20 cellular contexts compared by ENCODE assay signal in the genomic region with DNA sequence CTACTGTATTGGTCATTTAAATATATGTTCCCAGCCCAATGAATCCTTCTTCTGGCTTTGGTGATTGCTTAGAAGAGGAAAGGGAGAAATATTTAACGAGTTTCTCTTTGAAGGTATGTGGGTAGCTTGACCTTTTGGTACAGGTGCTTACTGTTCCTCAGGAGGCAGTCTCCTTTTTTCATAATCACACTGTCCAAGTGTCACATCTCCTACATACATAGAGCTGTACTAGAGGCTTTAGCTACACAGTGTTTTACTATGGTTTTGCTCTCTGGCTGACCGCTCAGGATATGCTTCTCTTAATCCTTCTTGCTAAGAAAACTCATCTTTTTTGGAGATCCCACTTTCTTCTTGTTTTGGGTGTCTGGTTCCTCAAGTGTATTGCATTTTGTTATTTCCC. TPM values are rescaled to one million over a fixed set of nuclear protein-coding genes. Genes with fewer than 3 reads are reported as not detected.
DNase-seq lines count a peak whose midpoint lies in the region; ATAC-seq, FAIRE-seq and TF ChIP-seq lines count a peak whose summit lies in the region.
"Had no signal": no experiment of that assay in that cellular context is flagged by ENCODE, and none has a peak within 500 bp of the region (broad histone marks: within the 10 kb centered on the region; RNA-seq: fewer than 3 reads in every experiment).

No MANE protein-coding gene starts in this region.

- H3F3A ChIP-seq in SU-DHL-6 (ENCODE audit: insufficient read depth) = peaks cover 22% of the 10 kb centered on the region

- no peaks in the 10 kb centered on the region for H3K9me3 Mint-ChIP-seq in CD4-positive, alpha-beta T cell
- H3K9me3 Mint-ChIP-seq in naive B cell = peaks cover 0 to 5% (median 0%) of the 10 kb centered on the region in 7 donors

- H3K36me3 Mint-ChIP-seq in CD4-positive, alpha-beta T cell (ENCODE audit: low read depth) = peaks cover 78% of the 10 kb centered on the region
- peaks cover 0 to 17% of the 10 kb centered on the region in 2 donors for H3K36me3 Mint-ChIP-seq in naive B cell

- peaks cover 74% of the 10 kb centered on the region for H3K4me1 ChIP-seq in A549

- DNase-seq in A549 (ENCODE audit: low read depth in 1 of 2, low spot score in 1 of 2) (no peak), naive B cell (no peak), NCI-H146 (lab: John Stamatoyannopoulos, UW) (no peak), GM10248 (ENCODE audit: extremely low spot score) (no peak), frontal cortex (ENCODE audit: low spot score in 2 of 2) (no peak)
- no peak for DNase-seq in CD4-positive, alpha-beta T cell
- DNase-seq: activated CD4-positive, alpha-beta T cell treated with anti-CD3 and anti-CD28 coated beads, Interleukin-2, amount 50 U/mL, for 4 hours; aorta; H9; Kasumi-1; NCI-H1417; NCI-H2171; NCI-H748 treated with DMSO at 0.1 percent for 48 hours; PC-9; spleen; transverse colon had no signal

- H3K4me2 ChIP-seq in A549 (peak overlapping the region; percentile 0; the same call in 2 of the 3 replicates), SU-DHL-6 (ENCODE audit: low read depth, low read length, poor library complexity, severe bottlenecking) (peak overlapping the region; percentile 21)
- H3K4me2 ChIP-seq: BLaER1, PC-9 had no signal

- 56% methylated on average over 2 of the region's 2 CpGs for WGBS in A549 (ENCODE audit: missing lambda C conversion rate)

- H2AFZ ChIP-seq in SU-DHL-6 (ENCODE audit: low read depth, low read length, severe bottlenecking) = no peak overlapping the region
- H2AFZ ChIP-seq: PC-9 had no signal

- TF ChIP-seq CTCF in A549 (IDR thresholded peaks at IDR 0.05) (no peak), SU-DHL-6 (IDR thresholded peaks at IDR 0.05; ENCODE audit: insufficient read depth, low read length, poor library complexity, severe bottlenecking) (no peak), GM10248 (IDR thresholded peaks at IDR 0.05; ENCODE audit: control extremely low read depth, extremely low read depth, low read depth, missing control alignments) (no peak)
- no peak for TF ChIP-seq CTCF in CD4-positive, alpha-beta T cell (IDR thresholded peaks at IDR 0.05)

- no peak for TF ChIP-seq POLR2A in A549 (IDR thresholded peaks at IDR 0.05; ENCODE audit: low read length)

- CTCF ChIA-PET in A549 (lab: Yijun Ruan, JAX) = no interaction called here
- CTCF ChIA-PET in CD4-positive, alpha-beta T cell (lab: Charles Lee) = no interaction called here
- CTCF ChIA-PET in GM10248 (lab: Yijun Ruan, JAX) = interaction anchor here (0.6 to 1.5 kb wide), 3 partner anchors 13 to 17 kb away, joined by 3 read pairs; no protein-coding TSS in a partner anchor

- ATAC-seq in A549 (peak in 1 of 2 experiments; percentile 44; a peak in 3 of 6 replicates), naive B cell (ENCODE audit: low read depth in 2 of 2) (no peak)
- ATAC-seq in CD4-positive, alpha-beta T cell (ENCODE audit: poor library complexity) = no peak
- ATAC-seq: left lobe of liver had no signal

- no peak overlapping the region for H3K9ac ChIP-seq in SU-DHL-6 (ENCODE audit: low read length)
- H3K9ac ChIP-seq: BLaER1 had no signal

- peaks cover 3% of the 10 kb centered on the region; the same call in 1 of the 2 replicates for H3K36me3 ChIP-seq in SU-DHL-6 (ENCODE audit: low read length)
- H3K36me3 ChIP-seq: transverse colon had no signal

- H3K27ac ChIP-seq in A549 (no peak overlapping the region), SU-DHL-6 (ENCODE audit: low read depth, low read length) (no peak overlapping the region)
- H3K27ac ChIP-seq in CD4-positive, alpha-beta T cell (ENCODE audit: low read depth, low read length) = no peak overlapping the region
- H3K27ac ChIP-seq: BLaER1, PC-9, spleen, transverse colon had no signal

- H3K79me2 ChIP-seq in SU-DHL-6 (ENCODE audit: insufficient read depth, low read length) = peaks cover 100% of the 10 kb centered on the region

- no peaks in the 10 kb centered on the region for H3K27me3 ChIP-seq in CD4-positive, alpha-beta T cell (ENCODE audit: control insufficient read depth, insufficient read depth, low read length)
- H3K27me3 ChIP-seq in SU-DHL-6 (ENCODE audit: low read length) = no peaks in the 10 kb centered on the region
- H3K27me3 ChIP-seq: BLaER1, spleen, transverse colon had no signal

- intact Hi-C loops in CD4-positive, alpha-beta T cell (cut with DNase I, micrococcal nuclease) = loop anchor here in 1 of 2 experiments (5.0 kb wide), 2 partner anchors 84 to 306 kb away; partner anchors contain the start of genes SHLD3 and TRAPPC13

- H3K4me1 Mint-ChIP-seq in CD4-positive, alpha-beta T cell (ENCODE audit: low read depth) = peaks cover 87% of the 10 kb centered on the region
- H3K4me1 Mint-ChIP-seq in naive B cell = peaks cover 42 to 79% (median 78%) of the 10 kb centered on the region in 3 donors

- no peaks in the 10 kb centered on the region for H3K9me2 ChIP-seq in SU-DHL-6 (replicated peaks; ENCODE audit: insufficient read depth, low read length)

- TF ChIP-seq EP300 in A549 (IDR thresholded peaks at IDR 0.05) = no peak

- H4K20me1 ChIP-seq in SU-DHL-6 (ENCODE audit: low read depth, low read length) = peaks cover 59% of the 10 kb centered on the region

- TF ChIP-seq RAD21 in A549 (conservative IDR thresholded peaks at IDR 0.05 in 1 of 2, IDR thresholded peaks at IDR 0.05 in 1 of 2) = no peak

- peak overlapping the region; percentile 74 for H3K27ac Mint-ChIP-seq in CD4-positive, alpha-beta T cell
- peak overlapping the region in 4 of 6 donors; percentile 17 to 83 (median 62) for H3K27ac Mint-ChIP-seq in naive B cell
- H3K27ac Mint-ChIP-seq: activated T-helper 1 cell treated with anti-CD3 and anti-CD28 coated beads, Interleukin-12 subunit alpha, Interleukin-12 subunit beta, Interleukin-2, Interleukin-4 antibody, amounts not matched to agents 30 ng/mL and 10 ng/mL and 1 ng/mL, durations not matched to agents 14 hours and 24 hours and 36 hours had no signal

- H3K4me3 ChIP-seq in A549 (no peak overlapping the region), SU-DHL-6 (ENCODE audit: insufficient read depth, low read length, poor library complexity, severe bottlenecking) (no peak overlapping the region)
- H3K4me3 ChIP-seq: BLaER1, PC-9, spleen, transverse colon had no signal

- H3K4me3 Mint-ChIP-seq in CD4-positive, alpha-beta T cell = peak overlapping the region; percentile 57
- H3K4me3 Mint-ChIP-seq in naive B cell = peak overlapping the region in 1 of 8 donors; percentile 23
- H3K4me3 Mint-ChIP-seq: activated T-helper 1 cell treated with anti-CD3 and anti-CD28 coated beads, Interleukin-12 subunit alpha, Interleukin-12 subunit beta, Interleukin-2, Interleukin-4 antibody, amounts not matched to agents 30 ng/mL and 10 ng/mL and 1 ng/mL, durations not matched to agents 14 hours and 24 hours and 36 hours; H9 had no signal

- FAIRE-seq in A549 (lab: Jason Lieb, UNC) (no peak), frontal cortex (lab: Jason Lieb, UNC) (no peak)

- POLR2A ChIA-PET in A549 (lab: Yijun Ruan, JAX) (no interaction called here), GM10248 (lab: Yijun Ruan, JAX) (no interaction called here)
- POLR2A ChIA-PET in CD4-positive, alpha-beta T cell (lab: Charles Lee) = interaction anchor here (0.7 kb wide), 1 partner anchor 141 kb away, joined by 3 read pairs; no protein-coding TSS in a partner anchor

- H3K9me3 ChIP-seq in A549 (no peaks in the 10 kb centered on the region), SU-DHL-6 (ENCODE audit: insufficient read depth, low read length) (no peaks in the 10 kb centered on the region)
- H3K9me3 ChIP-seq in CD4-positive, alpha-beta T cell (ENCODE audit: control insufficient read depth, low read length) = no peaks in the 10 kb centered on the region
- H3K9me3 ChIP-seq: spleen, transverse colon had no signal

- no peaks in the 10 kb centered on the region for H3K27me3 Mint-ChIP-seq in CD4-positive, alpha-beta T cell
- H3K27me3 Mint-ChIP-seq in naive B cell = no peaks in the 10 kb centered on the region

TF ChIP-seq in A549, 52 proteins besides CTCF, POLR2A, EP300 and RAD21 (continues in another document):
- TF ChIP-seq ZNF302 (CRISPR knock-in tag; IDR thresholded peaks at IDR 0.05) (no peak), CHD2 (IDR thresholded peaks at IDR 0.05; ENCODE audit: low read length, partially characterized antibody) (no peak), HMGXB4 (CRISPR knock-in tag; IDR thresholded peaks at IDR 0.05; ENCODE audit: borderline replicate concordance) (no peak), SREBF2 (IDR thresholded peaks at IDR 0.05) (no peak), FOSL2 (IDR thresholded peaks at IDR 0.05) (no peak), FOSL2 (CRISPR knock-in tag; IDR thresholded peaks at IDR 0.05) (no peak), NPAS2 (CRISPR knock-in tag; IDR thresholded peaks at IDR 0.05; ENCODE audit: borderline replicate concordance) (no peak)

RNA-seq across cellular contexts. Expression of gene ERBIN, which starts 6.9 kb away (rescaled TPM):
- polyA plus RNA-seq in A549 (2011; rRNA removed) = 45.3 and 57.7 TPM in 2 replicates
- polyA plus RNA-seq in A549 (2012; cell fraction: cytosol; rRNA removed) = 5.9 and 7.3 TPM in 2 replicates
- polyA plus RNA-seq in A549 (2012; cell fraction: nucleus; rRNA removed) = 5.6 and 8.3 TPM in 2 replicates
- 24.3 to 25.6 TPM (median 25.6 TPM) in 3 replicates for polyA plus RNA-seq in A549 (2017; fragmentation: RNase III; extraction: RNeasy Plus Mini Kit Qiagen cat#74134 plus additional on column Dnase treatment)
- 36.1 and 57.5 TPM in 2 replicates for polyA minus RNA-seq in A549 (2011; rRNA and poly(A)+ RNA removed)
- 10 to 100 TPM; 94.7 to 96.9 TPM for total RNA-seq in CD4-positive, alpha-beta T cell
- polyA plus RNA-seq in naive B cell (ENCODE audit: low read depth in 6 of 6) = 10 to 100 TPM; 18.4 to 57.6 (median 41.4) TPM
- 83.2 TPM for total RNA-seq in frontal cortex
